In the genomic region with DNA sequence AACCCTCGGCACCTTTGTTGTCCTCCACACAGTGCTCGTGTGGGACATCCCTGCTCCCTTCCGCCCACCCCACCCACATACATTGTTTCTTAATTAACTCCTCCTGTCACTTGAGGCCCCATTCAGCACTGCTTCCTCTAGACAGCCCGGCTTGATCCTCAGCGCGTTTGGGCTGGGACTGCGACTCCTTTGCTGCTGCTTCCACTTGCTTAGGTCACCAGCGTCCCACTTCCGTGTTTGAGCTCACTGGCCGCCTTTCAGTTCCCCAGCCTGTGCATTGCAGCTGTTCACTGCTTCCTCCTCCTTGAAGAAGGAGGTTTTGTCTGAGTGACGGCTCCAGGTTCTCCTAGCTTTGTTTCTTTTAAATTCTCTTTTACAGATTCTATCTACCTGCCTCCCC, we compare ENCODE assay signal across 9 cellular contexts. TPM values are rescaled to one million over a fixed set of nuclear protein-coding genes. Genes with fewer than 3 reads are reported as not detected.
DNase-seq lines count a peak whose midpoint lies in the region; ATAC-seq and TF ChIP-seq lines count a peak whose summit lies in the region.
"Had no signal": no experiment of that assay in that cellular context is flagged by ENCODE, and none has a peak within 500 bp of the region (broad histone marks: within the 10 kb centered on the region; RNA-seq: fewer than 3 reads in every experiment).

No MANE protein-coding gene starts in this region.

- peak; percentile 89 for ATAC-seq in activated CD8-positive, alpha-beta memory T cell treated with anti-CD3 and anti-CD28 coated beads, Interleukin-2, amount 10 ng/mL, durations not matched to agents 7 days and 5 days
- ATAC-seq in psoas muscle (peak; percentile 40 to 68 (median 57)), aorta (ENCODE audit: low FRiP score) (peak; percentile 61)

- H3K4me1 ChIP-seq in mammary epithelial cell (ENCODE audit: insufficient read depth, low read length) (peaks cover 9% of the 10 kb centered on the region), psoas muscle (peaks cover 51% of the 10 kb centered on the region), aorta (ENCODE audit: control insufficient read depth in 1 of 2, insufficient read depth in 2 of 2, low read length in 2 of 2) (peaks cover 0 to 5% of the 10 kb centered on the region in 2 donors)

- no peak overlapping the region for H3K4me2 ChIP-seq in mammary epithelial cell (ENCODE audit: insufficient read depth, low read depth, low read length)

- H3K4me1 Mint-ChIP-seq in MCF 10A (ENCODE audit: insufficient read depth, unreplicated experiment), result peaks cover 43% of the 10 kb centered on the region
- H3K4me1 Mint-ChIP-seq in IgD-negative memory B cell, result peaks cover 48 to 72% (median 71%) of the 10 kb centered on the region in 3 donors
- H3K4me1 Mint-ChIP-seq in activated CD8-positive, alpha-beta memory T cell treated with anti-CD3 and anti-CD28 coated beads, Interleukin-2, amount 10 ng/mL, durations not matched to agents 7 days and 5 days, result peaks cover 88% of the 10 kb centered on the region

- no peak for DNase-seq in MCF 10A (ENCODE audit: unreplicated experiment)
- DNase-seq in mammary epithelial cell, result no peak
- peak; percentile 88 for DNase-seq in activated CD8-positive, alpha-beta memory T cell treated with anti-CD3 and anti-CD28 coated beads, Interleukin-2, amount 10 ng/mL, durations not matched to agents 7 days and 5 days
- DNase-seq in fibroblast of gingiva (ENCODE audit: low read depth), result peak; percentile 36
- peak; percentile 60 to 79 for DNase-seq in psoas muscle
- peak; percentile 78 to 89 for DNase-seq in aorta
- DNase-seq in HK-2 (ENCODE audit: unreplicated experiment), result no peak

- peaks cover 100% of the 10 kb centered on the region for H3K79me2 ChIP-seq in mammary epithelial cell (ENCODE audit: insufficient read depth, low read length)

- H3K4me3 ChIP-seq in mammary epithelial cell (replicated peaks in 1 of 3; ENCODE audit: insufficient read depth in 1 of 3, low read depth in 2 of 3, low read length in 3 of 3) (no peak overlapping the region), psoas muscle (no peak overlapping the region), aorta (ENCODE audit: low read length in 2 of 2) (no peak overlapping the region)

- intact Hi-C loops in MCF 10A (cut with micrococcal nuclease) (no loop called here), mammary epithelial cell (cut with micrococcal nuclease) (no loop called here), psoas muscle (cut with DNase I) (no loop called here), aorta (cut with DNase I) (no loop called here)

- H3K27me3 ChIP-seq in mammary epithelial cell (ENCODE audit: insufficient read depth, low read length) (no peaks in the 10 kb centered on the region), psoas muscle (ENCODE audit: insufficient read depth in 3 of 3, low read length in 2 of 3) (no peaks in the 10 kb centered on the region), aorta (ENCODE audit: control insufficient read depth in 1 of 2, insufficient read depth in 2 of 2, low read length in 1 of 2) (no peaks in the 10 kb centered on the region)

- no peak overlapping the region for H3K9ac ChIP-seq in mammary epithelial cell (ENCODE audit: insufficient read depth, low read length)

- CTCF ChIA-PET in MCF 10A (lab: Yijun Ruan, JAX) (interaction anchor here (0.6 to 1.1 kb wide), 2 partner anchors 19 to 23 kb away, joined by 3 read pairs; no protein-coding TSS in a partner anchor), mammary epithelial cell (lab: Charles Lee; ENCODE audit: low non-redundant PET) (no interaction called here)
- CTCF ChIA-PET in activated CD8-positive, alpha-beta memory T cell treated with anti-CD3 and anti-CD28 coated beads, Interleukin-2, amount 10 ng/mL, durations not matched to agents 7 days and 5 days (lab: Charles Lee), result interaction anchor here (0.9 to 2.2 kb wide), 4 partner anchors 8 to 265 kb away, joined by 4 to 12 read pairs (median 4); a partner anchor contains a TSS

- H3K27ac ChIP-seq in mammary epithelial cell (ENCODE audit: insufficient read depth, low read depth, low read length) (no peak overlapping the region), psoas muscle (peak overlapping the region; percentile 53), aorta (ENCODE audit: low read depth in 1 of 2, low read length in 2 of 2) (no peak overlapping the region)
- H3K27ac ChIP-seq: 22Rv1 had no signal

- no peak overlapping the region for H3K4me3 Mint-ChIP-seq in MCF 10A (ENCODE audit: unreplicated experiment)
- peak overlapping the region; percentile 64 to 87 (median 76) for H3K4me3 Mint-ChIP-seq in IgD-negative memory B cell
- peak overlapping the region; percentile 47 for H3K4me3 Mint-ChIP-seq in activated CD8-positive, alpha-beta memory T cell treated with anti-CD3 and anti-CD28 coated beads, Interleukin-2, amount 10 ng/mL, durations not matched to agents 7 days and 5 days

- no peak overlapping the region for H2AFZ ChIP-seq in mammary epithelial cell (ENCODE audit: low read depth, low read length)

- in situ Hi-C loops in mammary epithelial cell (cut with MboI; ENCODE audit: low sequenced_read_pairs in 2 of 2), result no loop called here

- POLR2A ChIA-PET in MCF 10A (lab: Yijun Ruan, JAX), result interaction anchor here (2.2 to 2.5 kb wide), 2 partner anchors 11 to 17 kb away, joined by 11 to 12 read pairs; a partner anchor contains a TSS

- dilution Hi-C loops in mammary epithelial cell (cut with HindIII; ENCODE audit: low sequenced_read_pairs), result loop anchor here (5.0 kb wide), 3 partner anchors 83 to 183 kb away; no protein-coding TSS in a partner anchor

- WGBS in mammary epithelial cell (ENCODE audit: low coverage, missing lambda C conversion rate), result 77% methylated on average over 11 of the region's 11 CpGs
- 31 to 41% (median 38%) methylated on average over 11 of the region's 11 CpGs for WGBS in psoas muscle, 3 donors
- WGBS in aorta, 2 donors, result 68 to 73% methylated on average over 11 of the region's 11 CpGs

- H3K36me3 ChIP-seq in mammary epithelial cell (ENCODE audit: insufficient read depth, low read length) (peaks cover 2% of the 10 kb centered on the region), psoas muscle (ENCODE audit: insufficient read depth in 1 of 2, low read depth in 1 of 2) (peaks cover 2% of the 10 kb centered on the region in 2 donors), aorta (ENCODE audit: control insufficient read depth in 1 of 2, insufficient read depth in 2 of 2, low read length in 1 of 2) (no peaks in the 10 kb centered on the region)

- H3K9me3 Mint-ChIP-seq in MCF 10A (ENCODE audit: unreplicated experiment) (no peaks in the 10 kb centered on the region), IgD-negative memory B cell (no peaks in the 10 kb centered on the region)
- H3K9me3 Mint-ChIP-seq in activated CD8-positive, alpha-beta memory T cell treated with anti-CD3 and anti-CD28 coated beads, Interleukin-2, amount 10 ng/mL, durations not matched to agents 7 days and 5 days (ENCODE audit: low read depth), result no peaks in the 10 kb centered on the region

- H3K9me3 ChIP-seq in mammary epithelial cell (replicated peaks; ENCODE audit: insufficient read depth, low read length), result no peaks in the 10 kb centered on the region
- no peaks in the 10 kb centered on the region for H3K9me3 ChIP-seq in psoas muscle
- H3K9me3 ChIP-seq in aorta (ENCODE audit: control insufficient read depth, low read length), result no peaks in the 10 kb centered on the region

- peaks cover 10% of the 10 kb centered on the region for H3K36me3 Mint-ChIP-seq in MCF 10A (ENCODE audit: insufficient read depth, unreplicated experiment)
- no peaks in the 10 kb centered on the region for H3K36me3 Mint-ChIP-seq in IgD-negative memory B cell
- peaks cover 29% of the 10 kb centered on the region for H3K36me3 Mint-ChIP-seq in activated CD8-positive, alpha-beta memory T cell treated with anti-CD3 and anti-CD28 coated beads, Interleukin-2, amount 10 ng/mL, durations not matched to agents 7 days and 5 days

- H3K27ac Mint-ChIP-seq in MCF 10A (ENCODE audit: low read depth, unreplicated experiment), result peak overlapping the region; percentile 22
- peak overlapping the region; percentile 88 to 93 (median 92) for H3K27ac Mint-ChIP-seq in IgD-negative memory B cell
- peak overlapping the region; percentile 80 for H3K27ac Mint-ChIP-seq in activated CD8-positive, alpha-beta memory T cell treated with anti-CD3 and anti-CD28 coated beads, Interleukin-2, amount 10 ng/mL, durations not matched to agents 7 days and 5 days

- TF ChIP-seq CTCF in MCF 10A (IDR thresholded peaks at IDR 0.05; ENCODE audit: unreplicated experiment) (no peak), mammary epithelial cell (conservative IDR thresholded peaks at IDR 0.05 in 1 of 2, IDR thresholded peaks at IDR 0.05 in 1 of 2; ENCODE audit: extremely low read depth in 1 of 2, insufficient read depth in 1 of 2, low read depth in 1 of 2, low read length in 2 of 2) (no peak), psoas muscle (IDR thresholded peaks at IDR 0.05) (no peak)

- H3K27me3 Mint-ChIP-seq in MCF 10A (ENCODE audit: insufficient read depth, unreplicated experiment) (no peaks in the 10 kb centered on the region), IgD-negative memory B cell (no peaks in the 10 kb centered on the region)
- no peaks in the 10 kb centered on the region for H3K27me3 Mint-ChIP-seq in activated CD8-positive, alpha-beta memory T cell treated with anti-CD3 and anti-CD28 coated beads, Interleukin-2, amount 10 ng/mL, durations not matched to agents 7 days and 5 days

- H4K20me1 ChIP-seq in mammary epithelial cell (ENCODE audit: insufficient read depth, low read length), result peaks cover 28% of the 10 kb centered on the region

- BruUV-seq in MCF 10A (replicated peaks; lab: Mats Ljungman, UMichigan), result no TSS peak
- BruUV-seq in mammary epithelial cell (replicated peaks; lab: Mats Ljungman, UMichigan), result no TSS peak

RNA-seq across cellular contexts. Expression of a gene that starts 16.1 kb away (rescaled TPM):
- total RNA-seq in MCF 10A (2022) (81.4 and 89.7 TPM in 2 replicates), mammary epithelial cell (10 to 100 TPM; 57.3 to 60.2 TPM), psoas muscle (10 to 100 TPM; 20.1 to 37.7 (median 31.3) TPM), aorta (10 to 100 TPM; 50.7 to 52.5 TPM)
- polyA plus RNA-seq in mammary epithelial cell (68.7 TPM), IgD-negative memory B cell (94.0 TPM), psoas muscle (10 to 100 TPM; 18.1 to 50.2 (median 30.7) TPM), aorta (10 to 100 TPM; 18.9 to 21.1 TPM)
- polyA minus RNA-seq in mammary epithelial cell, result 93.4 TPM
- total RNA-seq in activated CD8-positive, alpha-beta memory T cell treated with anti-CD3 and anti-CD28 coated beads, Interleukin-2, amount 10 ng/mL, durations not matched to agents 7 days and 5 days, result 100 to 1,000 TPM; 108 to 116 TPM

RNA-seq across cellular contexts. Expression of a gene that starts 51.5 kb away (rescaled TPM):
- total RNA-seq in MCF 10A (2022), result 30.7 and 31.3 TPM in 2 replicates
- 10 to 100 TPM; 15.5 to 22.2 TPM for total RNA-seq in mammary epithelial cell
- polyA plus RNA-seq in mammary epithelial cell, result 4.2 TPM
- polyA minus RNA-seq in mammary epithelial cell, result 14.6 TPM
- polyA plus RNA-seq in IgD-negative memory B cell, result 6.3 TPM
- 10 to 100 TPM; 30.0 to 37.9 TPM for total RNA-seq in activated CD8-positive, alpha-beta memory T cell treated with anti-CD3 and anti-CD28 coated beads, Interleukin-2, amount 10 ng/mL, durations not matched to agents 7 days and 5 days
- total RNA-seq in psoas muscle, result 10 to 100 TPM; 14.6 to 20.0 (median 17.9) TPM
- 10 to 100 TPM in 1 of 3 donors, 1 to 10 TPM in 2; 7.5 to 14.4 (median 9.3) TPM for polyA plus RNA-seq in psoas muscle
- 10 to 100 TPM; 23.8 to 41.6 TPM for total RNA-seq in aorta
- 10 to 100 TPM in 1 of 2 donors, 1 to 10 TPM in 1; 4.6 to 13.2 TPM for polyA plus RNA-seq in aorta

Comparison
In these comparisons a context has a peak if more than half of its experiments do, and no peak if none do; other contexts are left out.
1. DNase-seq: peak in activated CD8-positive, alpha-beta memory T cell treated with anti-CD3 and anti-CD28 coated beads, Interleukin-2, amount 10 ng/mL, durations not matched to agents 7 days and 5 days (single experiment), fibroblast of gingiva (single experiment), psoas muscle (2 of 2) and aorta (2 of 2); none in MCF 10A (single experiment), mammary epithelial cell (single experiment) and HK-2 (single experiment).
2. H3K27ac Mint-ChIP-seq: peak in every context shown above with its lines; median percentile 92 in IgD-negative memory B cell; 80 in activated CD8-positive, alpha-beta memory T cell treated with anti-CD3 and anti-CD28 coated beads, Interleukin-2, amount 10 ng/mL, durations not matched to agents 7 days and 5 days; 22 in MCF 10A.
3. Peak in every context shown above with its lines, with median percentiles within 50 percentile points of each other: ATAC-seq.